ENCODE assay signal across 1 cellular context in the genomic region with DNA sequence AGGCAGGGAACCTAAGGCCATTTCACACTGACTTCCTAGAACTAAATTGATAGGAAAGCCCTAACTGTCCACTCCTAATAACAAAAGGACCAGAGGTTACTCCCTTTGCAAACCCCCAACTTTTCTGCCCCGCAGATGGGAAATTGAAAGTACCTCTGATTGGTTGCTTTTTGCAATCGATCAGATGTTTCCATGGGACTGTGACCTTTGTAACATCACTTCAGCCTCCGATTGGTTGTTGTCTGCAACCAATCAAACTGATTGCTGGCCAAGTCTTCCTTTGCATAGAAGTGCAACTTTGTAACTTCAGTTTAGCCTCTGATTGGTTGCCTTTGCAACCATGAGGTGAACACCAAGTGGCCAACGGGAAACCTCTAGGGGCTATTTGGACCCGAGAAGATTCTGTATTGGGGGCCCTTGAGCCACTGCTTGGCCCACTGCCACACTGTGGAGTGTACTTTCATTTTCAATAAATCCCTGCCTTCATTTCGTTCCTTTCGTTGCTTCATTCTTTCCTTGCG.
TF ChIP-seq lines count a peak whose summit lies in the region.

No MANE protein-coding gene starts in this region.

TF ChIP-seq in SK-N-SH treated with all-trans-retinoic acid at 6 μM for 48 hours, 23 proteins besides CTCF, POLR2A, EP300 and RAD21 (continued from another document):
- TF ChIP-seq, protein P1, sequence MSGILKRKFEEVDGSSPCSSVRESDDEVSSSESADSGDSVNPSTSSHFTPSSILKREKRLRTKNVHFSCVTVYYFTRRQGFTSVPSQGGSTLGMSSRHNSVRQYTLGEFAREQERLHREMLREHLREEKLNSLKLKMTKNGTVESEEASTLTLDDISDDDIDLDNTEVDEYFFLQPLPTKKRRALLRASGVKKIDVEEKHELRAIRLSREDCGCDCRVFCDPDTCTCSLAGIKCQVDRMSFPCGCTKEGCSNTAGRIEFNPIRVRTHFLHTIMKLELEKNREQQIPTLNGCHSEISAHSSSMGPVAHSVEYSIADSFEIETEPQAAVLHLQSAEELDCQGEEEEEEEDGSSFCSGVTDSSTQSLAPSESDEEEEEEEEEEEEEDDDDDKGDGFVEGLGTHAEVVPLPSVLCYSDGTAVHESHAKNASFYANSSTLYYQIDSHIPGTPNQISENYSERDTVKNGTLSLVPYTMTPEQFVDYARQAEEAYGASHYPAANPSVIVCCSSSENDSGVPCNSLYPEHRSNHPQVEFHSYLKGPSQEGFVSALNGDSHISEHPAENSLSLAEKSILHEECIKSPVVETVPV (CRISPR knock-in tag; IDR thresholded peaks at IDR 0.05), result no peak
- TF ChIP-seq BACH2 (CRISPR knock-in tag; IDR thresholded peaks at IDR 0.05; ENCODE audit: borderline replicate concordance) (no peak), ZFP30 (CRISPR knock-in tag; IDR thresholded peaks at IDR 0.05) (no peak), PPARA (CRISPR knock-in tag; IDR thresholded peaks at IDR 0.05; ENCODE audit: borderline replicate concordance) (no peak), CREB5 (CRISPR knock-in tag; IDR thresholded peaks at IDR 0.05; ENCODE audit: low read depth) (no peak), RARB (CRISPR knock-in tag; IDR thresholded peaks at IDR 0.05) (no peak), ZNF565 (CRISPR knock-in tag; conservative IDR thresholded peaks at IDR 0.05; ENCODE audit: low read depth) (no peak), ESRRG (CRISPR knock-in tag; IDR thresholded peaks at IDR 0.05) (no peak)
